In the genomic region with DNA sequence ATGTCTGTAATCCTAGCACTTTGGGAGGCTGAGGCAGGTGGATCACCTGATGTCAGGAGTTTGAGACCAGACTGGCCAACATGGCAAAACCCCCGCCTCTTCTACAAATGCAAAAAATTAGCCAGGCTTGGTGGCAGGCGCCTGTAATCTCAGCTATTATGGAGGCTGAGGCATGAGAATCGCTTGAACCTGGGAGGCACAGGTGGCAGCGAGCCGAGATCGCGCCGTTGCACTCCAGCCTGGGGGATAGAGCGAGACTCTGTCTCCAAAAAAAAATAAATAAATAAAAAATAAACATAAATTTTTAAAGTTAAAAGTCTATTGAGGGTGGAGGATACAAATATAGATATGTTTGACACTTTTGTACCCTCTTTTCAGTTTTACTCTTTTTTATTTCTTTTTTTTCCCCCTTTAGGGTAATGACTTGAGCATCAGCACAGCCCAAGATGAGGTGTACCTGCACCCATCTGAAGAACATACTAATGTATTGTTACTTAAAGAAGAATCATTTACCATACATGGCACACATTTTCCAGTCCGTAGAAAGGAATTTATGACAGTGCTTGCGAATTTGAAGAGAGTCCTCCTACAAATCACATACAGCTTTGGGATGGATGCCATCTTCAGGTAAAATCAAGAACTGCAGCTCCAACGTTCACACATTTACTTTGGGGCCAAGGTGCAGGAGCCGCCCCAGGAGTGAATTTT, we compare ENCODE assay signal across 8 cellular contexts.
DNase-seq lines count a peak whose midpoint lies in the region; ATAC-seq and TF ChIP-seq lines count a peak whose summit lies in the region.

No MANE protein-coding gene starts in this region.

- ATAC-seq in GM21367 (IDR thresholded peaks at IDR 0.05; ENCODE audit: unreplicated experiment) (peak; percentile 95), HG03571 (IDR thresholded peaks at IDR 0.05; ENCODE audit: unreplicated experiment) (peak; percentile 87)

- intact Hi-C loops in activated T-helper 1 cell treated with anti-CD3 and anti-CD28 coated beads, Interleukin-12 subunit alpha, Interleukin-12 subunit beta, Interleukin-2, Interleukin-4 antibody, amounts not matched to agents 30 ng/mL and 10 ng/mL and 1 ng/mL, durations not matched to agents 14 hours and 24 hours and 36 hours (cut with micrococcal nuclease) = loop anchor here (1.0 to 5.0 kb wide), 4 partner anchors 118 to 735 kb away; no protein-coding TSS in a partner anchor

- no peaks in the 10 kb centered on the region for H3K4me1 ChIP-seq in OCI-LY3 (ENCODE audit: low read length)

- no peak overlapping the region for H3K27ac ChIP-seq in OCI-LY3 (ENCODE audit: low read length)

- DNase-seq in ELF-1 (ENCODE audit: low read depth, low spot score) = peak; percentile 74
- peak; percentile 27 for DNase-seq in activated T-helper 1 cell treated with anti-CD3 and anti-CD28 coated beads, Interleukin-12 subunit alpha, Interleukin-12 subunit beta, Interleukin-2, Interleukin-4 antibody, amounts not matched to agents 30 ng/mL and 10 ng/mL and 1 ng/mL, durations not matched to agents 14 hours and 24 hours and 36 hours (ENCODE audit: low spot score)
- DNase-seq in foreskin melanocyte = peak; percentile 47
- DNase-seq in pons (ENCODE audit: low spot score) = peak; percentile 74
- DNase-seq in mesenteric fat pad (ENCODE audit: low spot score) = no peak

- no peak overlapping the region for H3K9ac ChIP-seq in OCI-LY3 (ENCODE audit: low read length)

- no peak overlapping the region for H3K4me3 ChIP-seq in OCI-LY3 (ENCODE audit: low read length)

- no peaks in the 10 kb centered on the region for H4K20me1 ChIP-seq in OCI-LY3 (ENCODE audit: insufficient read depth, low read length)

- H3K4me2 ChIP-seq in OCI-LY3 (ENCODE audit: low read length) = 0 out of 2 replicates have a peak overlapping the region, but pooled peaks have one; percentile 24

- no peak overlapping the region for H2AFZ ChIP-seq in OCI-LY3 (ENCODE audit: low read depth, low read length)

- H3K27me3 Mint-ChIP-seq in activated T-helper 1 cell treated with anti-CD3 and anti-CD28 coated beads, Interleukin-12 subunit alpha, Interleukin-12 subunit beta, Interleukin-2, Interleukin-4 antibody, amounts not matched to agents 30 ng/mL and 10 ng/mL and 1 ng/mL, durations not matched to agents 14 hours and 24 hours and 36 hours (ENCODE audit: insufficient read depth) = peaks cover 37% of the 10 kb centered on the region

- H3K27ac Mint-ChIP-seq in activated T-helper 1 cell treated with anti-CD3 and anti-CD28 coated beads, Interleukin-12 subunit alpha, Interleukin-12 subunit beta, Interleukin-2, Interleukin-4 antibody, amounts not matched to agents 30 ng/mL and 10 ng/mL and 1 ng/mL, durations not matched to agents 14 hours and 24 hours and 36 hours = no peak overlapping the region

- H3K4me1 Mint-ChIP-seq in activated T-helper 1 cell treated with anti-CD3 and anti-CD28 coated beads, Interleukin-12 subunit alpha, Interleukin-12 subunit beta, Interleukin-2, Interleukin-4 antibody, amounts not matched to agents 30 ng/mL and 10 ng/mL and 1 ng/mL, durations not matched to agents 14 hours and 24 hours and 36 hours (ENCODE audit: low read depth) = peaks cover 19% of the 10 kb centered on the region

- no peaks in the 10 kb centered on the region for H3K36me3 ChIP-seq in OCI-LY3 (replicated peaks; ENCODE audit: low read depth, low read length)

- H3K9me3 Mint-ChIP-seq in activated T-helper 1 cell treated with anti-CD3 and anti-CD28 coated beads, Interleukin-12 subunit alpha, Interleukin-12 subunit beta, Interleukin-2, Interleukin-4 antibody, amounts not matched to agents 30 ng/mL and 10 ng/mL and 1 ng/mL, durations not matched to agents 14 hours and 24 hours and 36 hours = no peaks in the 10 kb centered on the region

- no peak overlapping the region for H3K4me3 Mint-ChIP-seq in activated T-helper 1 cell treated with anti-CD3 and anti-CD28 coated beads, Interleukin-12 subunit alpha, Interleukin-12 subunit beta, Interleukin-2, Interleukin-4 antibody, amounts not matched to agents 30 ng/mL and 10 ng/mL and 1 ng/mL, durations not matched to agents 14 hours and 24 hours and 36 hours

- H3K79me2 ChIP-seq in OCI-LY3 (ENCODE audit: low read length) = no peaks in the 10 kb centered on the region

- no peaks in the 10 kb centered on the region for H3K9me3 ChIP-seq in OCI-LY3 (ENCODE audit: insufficient read depth, low read length)

- no peaks in the 10 kb centered on the region for H3K36me3 Mint-ChIP-seq in activated T-helper 1 cell treated with anti-CD3 and anti-CD28 coated beads, Interleukin-12 subunit alpha, Interleukin-12 subunit beta, Interleukin-2, Interleukin-4 antibody, amounts not matched to agents 30 ng/mL and 10 ng/mL and 1 ng/mL, durations not matched to agents 14 hours and 24 hours and 36 hours (ENCODE audit: low read depth)

- H3K27me3 ChIP-seq in OCI-LY3 (ENCODE audit: low read depth, low read length) = peaks cover 9% of the 10 kb centered on the region

- peak; percentile 74 for TF ChIP-seq CTCF in OCI-LY3 (IDR thresholded peaks at IDR 0.05; ENCODE audit: low read depth, low read length)
